Comparison of ENCODE assay signal across 11 cellular contexts in genomic region chrX:154733072-154733425, GRCh38. TPM values are rescaled to one million over a fixed set of nuclear protein-coding genes. Genes with fewer than 3 reads are reported as not detected.
A peak's percentile ranks its signal among the peaks of the same experiment; 100 is the strongest.
DNase-seq lines count a peak whose midpoint lies in the region; ATAC-seq, FAIRE-seq and TF ChIP-seq lines count a peak whose summit lies in the region.
"Had no signal": no experiment of that assay in that cellular context is flagged by ENCODE, and none has a peak within 500 bp of the region (broad histone marks: within the 10 kb centered on the region; RNA-seq: fewer than 3 reads in every experiment).

No MANE protein-coding gene starts in this region.

- H3K9ac ChIP-seq in astrocyte (ENCODE audit: low read length): peak overlapping the region; percentile 26

- intact Hi-C loops in left ventricle myocardium inferior (cut with micrococcal nuclease): no loop called here
- intact Hi-C loops in Right ventricle myocardium inferior (cut with DNase I): no loop called here
- intact Hi-C loops in lower lobe of right lung (cut with DNase I): no loop called here

- peak overlapping the region; percentile 89 for H3K27ac ChIP-seq in left ventricle myocardium inferior (replicated peaks)
- H3K27ac ChIP-seq in astrocyte (ENCODE audit: low read depth, low read length): peak overlapping the region; percentile 71
- H3K27ac ChIP-seq in lower lobe of right lung: peak overlapping the region; percentile 83
- H3K27ac ChIP-seq in upper lobe of left lung: peak overlapping the region; percentile 81 to 86 (median 85)

- H3K36me3 Mint-ChIP-seq in astrocyte (ENCODE audit: low read depth, unreplicated experiment): no peaks in the 10 kb centered on the region

- no peak for FAIRE-seq in astrocyte (lab: Jason Lieb, UNC)

- no peaks in the 10 kb centered on the region for H3K27me3 ChIP-seq in left ventricle myocardium inferior (ENCODE audit: low read depth)
- no peaks in the 10 kb centered on the region for H3K27me3 ChIP-seq in astrocyte (ENCODE audit: insufficient read depth, low read length)
- no peaks in the 10 kb centered on the region for H3K27me3 ChIP-seq in lower lobe of right lung (ENCODE audit: low read depth)
- H3K27me3 ChIP-seq in upper lobe of left lung: no peaks in the 10 kb centered on the region

- no peak for TF ChIP-seq EP300 in upper lobe of left lung (IDR thresholded peaks at IDR 0.05)

- H3K4me3 ChIP-seq in left ventricle myocardium inferior (no peak overlapping the region), astrocyte (ENCODE audit: insufficient read depth, low read depth, low read length) (no peak overlapping the region), lower lobe of right lung (no peak overlapping the region), upper lobe of left lung (no peak overlapping the region)

- H3K4me3 Mint-ChIP-seq in astrocyte (ENCODE audit: unreplicated experiment): no peak overlapping the region
- H3K4me3 Mint-ChIP-seq: endodermal cell had no signal

- H2AFZ ChIP-seq in astrocyte (ENCODE audit: low read depth, low read length): no peak overlapping the region

- H3K4me1 ChIP-seq in left ventricle myocardium inferior (peaks cover 100% of the 10 kb centered on the region), astrocyte (ENCODE audit: insufficient read depth, low read length) (peaks cover 79% of the 10 kb centered on the region), lower lobe of right lung (peaks cover 98% of the 10 kb centered on the region), upper lobe of left lung (peaks cover 81 to 94% (median 91%) of the 10 kb centered on the region in 4 donors)

- TF ChIP-seq CTCF in left ventricle myocardium inferior (IDR thresholded peaks at IDR 0.05; ENCODE audit: borderline replicate concordance): no peak
- no peak for TF ChIP-seq CTCF in astrocyte (IDR thresholded peaks at IDR 0.05; ENCODE audit: insufficient read depth, low read depth, low read length)
- no peak for TF ChIP-seq CTCF in lower lobe of right lung (IDR thresholded peaks at IDR 0.05)
- no peak for TF ChIP-seq CTCF in upper lobe of left lung (IDR thresholded peaks at IDR 0.05)

- peak overlapping the region; percentile 61 for H3K4me2 ChIP-seq in astrocyte (ENCODE audit: low read length)

- H3K36me3 ChIP-seq in left ventricle myocardium inferior: no peaks in the 10 kb centered on the region
- H3K36me3 ChIP-seq in astrocyte (ENCODE audit: insufficient read depth, low read length): no peaks in the 10 kb centered on the region
- H3K36me3 ChIP-seq in lower lobe of right lung: no peaks in the 10 kb centered on the region
- no peaks in the 10 kb centered on the region for H3K36me3 ChIP-seq in upper lobe of left lung

- H4K20me1 ChIP-seq in astrocyte (ENCODE audit: insufficient read depth, low read length): no peaks in the 10 kb centered on the region

- H3K79me2 ChIP-seq in astrocyte (ENCODE audit: insufficient read depth, low read length): no peaks in the 10 kb centered on the region

- H3K27me3 Mint-ChIP-seq in astrocyte (ENCODE audit: low read depth, unreplicated experiment): no peaks in the 10 kb centered on the region

- H3K9me3 ChIP-seq in left ventricle myocardium inferior (replicated peaks): no peaks in the 10 kb centered on the region
- no peaks in the 10 kb centered on the region for H3K9me3 ChIP-seq in astrocyte (ENCODE audit: insufficient read depth, low read depth, low read length)
- H3K9me3 ChIP-seq in lower lobe of right lung: no peaks in the 10 kb centered on the region
- no peaks in the 10 kb centered on the region for H3K9me3 ChIP-seq in upper lobe of left lung

- ATAC-seq in Right ventricle myocardium inferior: no peak
- no peak for ATAC-seq in lower lobe of right lung
- ATAC-seq in upper lobe of left lung (ENCODE audit: low FRiP score in 2 of 2): no peak
- no peak for ATAC-seq in HG02610 (IDR thresholded peaks at IDR 0.05; ENCODE audit: unreplicated experiment)
- ATAC-seq: sciatic nerve had no signal

- WGBS in upper lobe of left lung, 2 donors: 73 to 78% methylated on average over 2 of the region's 2 CpGs

- DNase-seq in left ventricle myocardium inferior: no peak
- DNase-seq in Right ventricle myocardium inferior (ENCODE audit: missing footprints): no peak
- DNase-seq in astrocyte (ENCODE audit: low read depth): no peak
- DNase-seq in lower lobe of right lung: no peak
- DNase-seq in upper lobe of left lung: no peak
- no peak for DNase-seq in NCI-H2196 treated with DMSO at 0.1 percent for 48 hours (lab: John Stamatoyannopoulos, UW; ENCODE audit: unreplicated experiment)
- no peak for DNase-seq in NCI-H1930 (lab: John Stamatoyannopoulos, UW)
- DNase-seq: endodermal cell; stimulated activated naive CD4-positive, alpha-beta T cell had no signal

- peak overlapping the region; percentile 77 for H3K27ac Mint-ChIP-seq in astrocyte (ENCODE audit: unreplicated experiment)
- H3K27ac Mint-ChIP-seq: endodermal cell had no signal

- TF ChIP-seq POLR2A in upper lobe of left lung (IDR thresholded peaks at IDR 0.05): no peak

- peaks cover 72% of the 10 kb centered on the region for H3K4me1 Mint-ChIP-seq in astrocyte (ENCODE audit: low read depth, unreplicated experiment)

- H3K9me3 Mint-ChIP-seq in astrocyte (ENCODE audit: unreplicated experiment): no peaks in the 10 kb centered on the region

RNA-seq across cellular contexts. Expression of gene GAB3, which starts 17.8 kb away (rescaled TPM):
- total RNA-seq in left ventricle myocardium inferior: 14.8 TPM
- 12.1 TPM for total RNA-seq in Right ventricle myocardium inferior
- total RNA-seq in astrocyte: 1.7 TPM in 2 replicates
- total RNA-seq in lower lobe of right lung: 17.4 TPM
- 10 to 100 TPM; 10.2 to 30.4 (median 15.4) TPM for total RNA-seq in upper lobe of left lung

RNA-seq across cellular contexts. Expression of gene DKC1, which starts 29.6 kb away (rescaled TPM):
- total RNA-seq in left ventricle myocardium inferior (18.0 TPM), Right ventricle myocardium inferior (19.7 TPM), astrocyte (52.0 and 60.5 TPM in 2 replicates), lower lobe of right lung (26.1 TPM), upper lobe of left lung (10 to 100 TPM; 24.1 to 52.4 (median 33.2) TPM)
